Comparison of ENCODE assay signal across 8 cellular contexts in the genomic region with DNA sequence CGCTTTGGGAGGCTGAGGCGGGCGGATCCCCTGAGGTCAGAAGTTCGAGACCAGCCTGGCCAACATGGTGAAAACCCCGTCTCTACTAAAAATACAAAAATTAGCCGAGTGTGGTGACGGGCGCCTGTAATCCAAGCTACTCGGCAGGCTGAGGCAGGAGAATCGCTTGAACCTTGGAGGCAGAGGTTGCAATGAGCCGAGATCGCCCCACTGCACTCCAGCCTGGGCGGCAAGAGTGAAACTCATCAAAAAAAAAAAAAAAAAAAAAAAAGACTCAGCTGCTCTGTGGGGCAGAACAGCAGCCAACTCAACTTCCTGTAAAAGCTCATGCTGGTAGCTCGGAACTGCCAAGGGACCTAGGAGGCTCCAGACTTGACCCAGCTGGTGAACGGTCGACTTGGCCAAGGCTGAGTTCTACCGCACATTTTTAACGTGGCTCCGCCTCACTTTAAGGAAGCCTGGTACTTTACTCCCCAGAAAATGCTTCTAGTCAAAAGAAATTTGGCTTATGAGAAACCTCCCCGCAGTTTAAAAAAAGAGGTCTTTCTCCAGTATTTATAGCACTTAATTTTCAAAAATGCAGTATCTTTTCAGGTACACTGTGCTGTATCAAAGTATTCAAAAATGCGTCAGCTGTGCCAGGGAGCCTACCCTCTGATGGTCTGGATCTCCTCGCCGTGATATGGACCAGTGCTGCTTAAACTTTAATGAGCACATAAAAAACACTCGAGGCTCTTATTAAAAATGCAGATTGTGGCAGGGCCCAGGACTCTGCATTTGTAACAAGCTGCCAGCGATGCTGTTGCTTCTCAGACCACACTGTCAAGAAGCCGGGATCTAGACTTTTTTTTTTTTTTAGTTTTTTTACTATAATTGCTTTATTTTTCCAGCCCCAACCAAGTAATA. TPM values are rescaled to one million over a fixed set of nuclear protein-coding genes. Genes with fewer than 3 reads are reported as not detected.
A peak's percentile ranks its signal among the peaks of the same experiment; 100 is the strongest.
DNase-seq lines count a peak whose midpoint lies in the region; ATAC-seq, FAIRE-seq and TF ChIP-seq lines count a peak whose summit lies in the region.

No MANE protein-coding gene starts in this region.

- H3K9ac ChIP-seq in astrocyte (ENCODE audit: low read length) (peak overlapping the region; percentile 92), iPS-18a (ENCODE audit: low read length) (peak overlapping the region; percentile 5)

- H3K79me2 ChIP-seq in astrocyte (ENCODE audit: insufficient read depth, low read length): peaks cover 35% of the 10 kb centered on the region

- ATAC-seq in HG03439 (IDR thresholded peaks at IDR 0.05; ENCODE audit: unreplicated experiment): no peak

- DNase-seq in activated CD4-positive, alpha-beta T cell treated with anti-CD3 and anti-CD28 coated beads, Interleukin-2, amount 10 ng/mL, durations not matched to agents 24 days and 14 days: peak; percentile 78
- no peak for DNase-seq in activated CD4-positive, alpha-beta T cell treated with anti-CD3 and anti-CD28 coated beads for 48 hours
- peak; percentile 90 for DNase-seq in NB4 (ENCODE audit: low read depth)
- peak; percentile 53 for DNase-seq in astrocyte (ENCODE audit: low read depth)
- no peak for DNase-seq in stimulated activated CD4-positive, alpha-beta T cell treated with anti-CD3 and anti-CD28 coated beads, Interleukin-4, amount 100 ng/mL, for 1 hour

- H3K9me3 ChIP-seq in astrocyte (ENCODE audit: insufficient read depth, low read depth, low read length) (no peaks in the 10 kb centered on the region), iPS-18a (ENCODE audit: control insufficient read depth, low read depth, low read length) (no peaks in the 10 kb centered on the region)

- peaks cover 33% of the 10 kb centered on the region for H3K4me1 Mint-ChIP-seq in activated CD4-positive, alpha-beta T cell treated with anti-CD3 and anti-CD28 coated beads, Interleukin-2, amount 10 ng/mL, durations not matched to agents 24 days and 14 days
- H3K4me1 Mint-ChIP-seq in astrocyte (ENCODE audit: low read depth, unreplicated experiment): peaks cover 7% of the 10 kb centered on the region

- H3K27ac ChIP-seq in astrocyte (ENCODE audit: low read depth, low read length) (no peak overlapping the region), iPS-18a (ENCODE audit: low read length) (no peak overlapping the region), skin epidermis (peak overlapping the region in 19 of 21 experiments; percentile 73 to 98 (median 91))

- no peaks in the 10 kb centered on the region for H3K36me3 ChIP-seq in astrocyte (ENCODE audit: insufficient read depth, low read length)
- H3K36me3 ChIP-seq in iPS-18a (ENCODE audit: control insufficient read depth, low read depth, low read length): no peaks in the 10 kb centered on the region

- peaks cover 10% of the 10 kb centered on the region for H3K36me3 Mint-ChIP-seq in activated CD4-positive, alpha-beta T cell treated with anti-CD3 and anti-CD28 coated beads, Interleukin-2, amount 10 ng/mL, durations not matched to agents 24 days and 14 days (ENCODE audit: low read depth)
- no peaks in the 10 kb centered on the region for H3K36me3 Mint-ChIP-seq in astrocyte (ENCODE audit: low read depth, unreplicated experiment)

- H3K27me3 Mint-ChIP-seq in activated CD4-positive, alpha-beta T cell treated with anti-CD3 and anti-CD28 coated beads, Interleukin-2, amount 10 ng/mL, durations not matched to agents 24 days and 14 days: no peaks in the 10 kb centered on the region
- peaks cover 3% of the 10 kb centered on the region for H3K27me3 Mint-ChIP-seq in astrocyte (ENCODE audit: low read depth, unreplicated experiment)

- peak overlapping the region; percentile 76 for H2AFZ ChIP-seq in astrocyte (ENCODE audit: low read depth, low read length)

- peak overlapping the region; percentile 93 for H3K27ac Mint-ChIP-seq in activated CD4-positive, alpha-beta T cell treated with anti-CD3 and anti-CD28 coated beads, Interleukin-2, amount 10 ng/mL, durations not matched to agents 24 days and 14 days
- peak overlapping the region; percentile 27 for H3K27ac Mint-ChIP-seq in astrocyte (ENCODE audit: unreplicated experiment)

- no peak for TF ChIP-seq POLR2A in NB4 (IDR thresholded peaks at IDR 0.05; ENCODE audit: extremely low read depth, insufficient read length)

- H3K9me3 Mint-ChIP-seq in activated CD4-positive, alpha-beta T cell treated with anti-CD3 and anti-CD28 coated beads, Interleukin-2, amount 10 ng/mL, durations not matched to agents 24 days and 14 days: peaks cover 7% of the 10 kb centered on the region
- H3K9me3 Mint-ChIP-seq in astrocyte (ENCODE audit: unreplicated experiment): peaks cover 8% of the 10 kb centered on the region

- intact Hi-C loops in activated CD4-positive, alpha-beta T cell treated with anti-CD3 and anti-CD28 coated beads, Interleukin-2, amount 10 ng/mL, durations not matched to agents 24 days and 14 days (cut with micrococcal nuclease): loop anchor here (1.0 to 5.0 kb wide), 7 partner anchors 16 to 662 kb away; a partner anchor contains a TSS

- H3K4me1 ChIP-seq in astrocyte (ENCODE audit: insufficient read depth, low read length) (peaks cover 15% of the 10 kb centered on the region), iPS-18a (ENCODE audit: control insufficient read depth, low read depth, low read length) (peaks cover 19% of the 10 kb centered on the region)

- no peaks in the 10 kb centered on the region for H3K27me3 ChIP-seq in astrocyte (ENCODE audit: insufficient read depth, low read length)
- peaks cover 39% of the 10 kb centered on the region for H3K27me3 ChIP-seq in iPS-18a (ENCODE audit: control insufficient read depth, insufficient read depth, low read length)

- peak overlapping the region; percentile 98 for H3K4me3 Mint-ChIP-seq in activated CD4-positive, alpha-beta T cell treated with anti-CD3 and anti-CD28 coated beads, Interleukin-2, amount 10 ng/mL, durations not matched to agents 24 days and 14 days
- peak overlapping the region; percentile 83 for H3K4me3 Mint-ChIP-seq in astrocyte (ENCODE audit: unreplicated experiment)

- no peak for FAIRE-seq in astrocyte (lab: Jason Lieb, UNC)

- peak overlapping the region; percentile 87 for H3K4me3 ChIP-seq in NB4 (ENCODE audit: low read depth, low read length)
- H3K4me3 ChIP-seq in astrocyte (ENCODE audit: insufficient read depth, low read depth, low read length): peak overlapping the region; percentile 68
- H3K4me3 ChIP-seq in iPS-18a (ENCODE audit: low read length): peak overlapping the region; percentile 94
- H3K4me3 ChIP-seq in skin epidermis: peak overlapping the region; percentile 79 to 91 (median 86)

- TF ChIP-seq CTCF in NB4 (IDR thresholded peaks at IDR 0.05; ENCODE audit: low read depth, low read length): no peak
- TF ChIP-seq CTCF in astrocyte (IDR thresholded peaks at IDR 0.05; ENCODE audit: insufficient read depth, low read depth, low read length): no peak

- peaks cover 32% of the 10 kb centered on the region for H4K20me1 ChIP-seq in astrocyte (ENCODE audit: insufficient read depth, low read length)

- peak overlapping the region; percentile 100 for H3K4me2 ChIP-seq in astrocyte (ENCODE audit: low read length)

RNA-seq across cellular contexts. Expression of a gene that starts 1.2 kb away (rescaled TPM):
- 120 and 121 TPM in 2 replicates for total RNA-seq in activated CD4-positive, alpha-beta T cell treated with anti-CD3 and anti-CD28 coated beads, Interleukin-2, amount 10 ng/mL, durations not matched to agents 24 days and 14 days
- 33.9 and 34.5 TPM in 2 replicates for total RNA-seq in astrocyte

RNA-seq across cellular contexts. Expression of a gene that starts 16.2 kb away (rescaled TPM):
- 99.6 and 100 TPM in 2 replicates for total RNA-seq in activated CD4-positive, alpha-beta T cell treated with anti-CD3 and anti-CD28 coated beads, Interleukin-2, amount 10 ng/mL, durations not matched to agents 24 days and 14 days
- total RNA-seq in astrocyte: 41.8 and 50.2 TPM in 2 replicates

RNA-seq across cellular contexts. Expression of a gene that starts 16.4 kb away (rescaled TPM):
- total RNA-seq in activated CD4-positive, alpha-beta T cell treated with anti-CD3 and anti-CD28 coated beads, Interleukin-2, amount 10 ng/mL, durations not matched to agents 24 days and 14 days: 189 and 199 TPM in 2 replicates
- 110 and 116 TPM in 2 replicates for total RNA-seq in astrocyte

RNA-seq across cellular contexts. Expression of a gene that starts 29.8 kb away (rescaled TPM):
- not detected in 2 replicates for total RNA-seq in activated CD4-positive, alpha-beta T cell treated with anti-CD3 and anti-CD28 coated beads, Interleukin-2, amount 10 ng/mL, durations not matched to agents 24 days and 14 days
- 4.3 and 5.8 TPM in 2 replicates for total RNA-seq in astrocyte

RNA-seq across cellular contexts. Expression of a gene that starts 38.1 kb away (rescaled TPM):
- total RNA-seq in activated CD4-positive, alpha-beta T cell treated with anti-CD3 and anti-CD28 coated beads, Interleukin-2, amount 10 ng/mL, durations not matched to agents 24 days and 14 days: not detected in 2 replicates
- not detected in 2 replicates for total RNA-seq in astrocyte

Comparison
In these comparisons a context has a peak if more than half of its experiments do, and no peak if none do; other contexts are left out.
1. DNase-seq: peak in activated CD4-positive, alpha-beta T cell treated with anti-CD3 and anti-CD28 coated beads, Interleukin-2, amount 10 ng/mL, durations not matched to agents 24 days and 14 days (single experiment), NB4 (single experiment) and astrocyte (single experiment); none in activated CD4-positive, alpha-beta T cell treated with anti-CD3 and anti-CD28 coated beads for 48 hours (single experiment) and stimulated activated CD4-positive, alpha-beta T cell treated with anti-CD3 and anti-CD28 coated beads, Interleukin-4, amount 100 ng/mL, for 1 hour (single experiment).
2. H3K27ac ChIP-seq: peak in skin epidermis (19 of 21); none in astrocyte (single experiment) and iPS-18a (single experiment).
3. Peak in every context shown above with its lines, with median percentiles within 50 percentile points of each other: H3K4me3 ChIP-seq.